21 cellular contexts compared by ENCODE assay signal in the genomic region with DNA sequence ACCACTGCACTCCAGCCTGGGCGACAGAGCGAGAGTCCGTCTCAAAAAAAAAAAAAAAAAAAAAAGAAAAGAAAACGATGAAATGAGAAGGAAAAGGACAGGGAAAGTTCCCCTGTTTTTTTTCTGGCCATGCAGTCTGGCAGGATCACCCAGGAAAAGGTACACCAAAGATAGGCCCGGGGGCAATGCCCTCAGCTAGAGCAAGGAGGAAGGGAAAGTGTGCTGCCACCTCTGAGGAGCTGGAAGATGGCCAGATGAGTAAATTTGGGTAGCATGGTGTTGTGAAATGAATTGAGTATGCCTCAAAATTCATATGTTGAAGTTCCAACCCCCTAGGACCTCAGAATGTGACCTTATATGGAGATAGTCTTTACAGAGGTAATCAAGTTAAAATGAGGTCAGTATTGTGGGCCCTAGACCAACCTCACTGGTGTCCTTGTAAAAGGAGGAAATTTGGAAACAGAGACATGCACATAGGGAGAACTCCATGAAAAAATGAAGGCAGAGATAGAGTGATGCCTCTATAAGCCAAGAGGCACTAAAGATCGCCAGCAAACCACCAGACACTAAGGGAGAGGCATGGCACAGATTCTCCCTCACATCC. TPM values are rescaled to one million over a fixed set of nuclear protein-coding genes. Genes with fewer than 3 reads are reported as not detected.
"Had no signal": no experiment of that assay in that cellular context is flagged by ENCODE, and none has a peak within 500 bp of the region (broad histone marks: within the 10 kb centered on the region; RNA-seq: fewer than 3 reads in every experiment).

No MANE protein-coding gene starts in this region.

- DNase-seq: KBM-7, MG63, NCI-H1092 treated with DMSO at 0.1 percent for 48 hours, NCI-H1436, NCI-H187, NCI-H2029, NCI-H2081 treated with DMSO at 0.1 percent for 48 hours, NCI-H2171, NCI-H226, NCI-H446, NCI-H510A, NCI-H524 treated with DMSO at 0.1 percent for 48 hours, NCI-H69, NCI-H774, OCI-M1, RPMI8226, SIG-M5 had no signal

- H3K9me3 ChIP-seq: MG63, SJSA1 had no signal

- H3K36me3 ChIP-seq: MG63, SJSA1 had no signal

- H3K4me1 ChIP-seq: SJSA1 had no signal

- H3K27me3 ChIP-seq: MG63, SJSA1 had no signal

- H3K27ac ChIP-seq: HL-60, SJSA1, SK-N-MC had no signal

- H3K4me3 ChIP-seq: MG63, SJSA1, SK-N-MC had no signal

RNA-seq across cellular contexts. Expression of gene MAOB, which starts 28.9 kb away (rescaled TPM):
- total RNA-seq: LHCN-M2, SJSA1 had no signal
